1 cellular context compared by ENCODE assay signal in the genomic region with DNA sequence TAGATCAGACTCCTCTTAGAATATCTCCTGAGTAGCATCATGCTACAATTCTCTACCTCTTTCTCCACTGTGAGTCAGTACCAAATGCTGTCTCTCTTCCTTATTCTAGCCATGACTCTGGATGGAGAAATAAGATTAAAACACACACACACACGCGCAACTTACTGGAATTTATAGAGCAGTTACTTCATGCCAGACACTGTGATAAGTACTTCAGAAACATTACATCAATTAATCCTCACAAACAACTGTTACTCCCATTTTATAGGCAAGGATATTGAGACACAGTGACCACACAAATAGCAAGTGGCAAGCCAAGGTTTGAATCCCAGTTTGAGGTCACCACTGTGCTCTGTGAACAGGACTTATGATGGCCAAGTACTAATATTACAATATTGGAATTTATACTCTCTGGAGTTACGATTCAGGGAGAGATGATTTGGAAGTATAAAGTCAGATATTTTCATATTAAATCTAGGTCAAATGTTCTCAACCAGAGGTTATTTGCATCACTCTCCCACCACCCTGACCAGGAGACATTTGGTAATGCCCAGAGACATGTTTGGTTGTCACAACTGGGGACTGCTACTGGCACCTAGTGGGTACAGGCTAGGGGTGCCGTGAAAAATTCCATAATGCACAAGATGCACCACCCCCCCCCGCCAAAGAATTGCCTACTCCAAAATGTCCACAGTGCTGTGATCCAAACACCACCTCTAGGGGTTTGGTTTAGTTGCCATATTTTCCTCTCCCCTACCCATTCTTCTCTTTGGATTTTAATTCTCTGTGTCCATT.
TF ChIP-seq lines count a peak whose summit lies in the region.

No MANE protein-coding gene starts in this region.

TF ChIP-seq in SK-N-SH treated with all-trans-retinoic acid at 6 μM for 48 hours, 23 proteins besides CTCF, POLR2A, EP300 and RAD21 (continued from another document):
- TF ChIP-seq ZFP30 (CRISPR knock-in tag; IDR thresholded peaks at IDR 0.05) (no peak), OSR1 (CRISPR knock-in tag; IDR thresholded peaks at IDR 0.05) (no peak)
